Comparison of ENCODE assay signal across 26 cellular contexts in genomic region chr10:34834274-34834673, GRCh38. TPM values are rescaled to one million over a fixed set of nuclear protein-coding genes. Genes with fewer than 3 reads are reported as not detected.
"Had no signal": no experiment of that assay in that cellular context is flagged by ENCODE, and none has a peak within 500 bp of the region (broad histone marks: within the 10 kb centered on the region; RNA-seq: fewer than 3 reads in every experiment).

No MANE protein-coding gene starts in this region.

- H3K4me1 ChIP-seq: adrenal gland, SJCRH30 had no signal

- DNase-seq: activated CD4-positive, alpha-beta memory T cell treated with anti-CD3 and anti-CD28 coated beads, Interleukin-2, amount 10 ng/mL, durations not matched to agents 7 days and 5 days; activated CD4-positive, alpha-beta T cell treated with anti-CD3 and anti-CD28 coated beads, Interleukin-2, amount 10 ng/mL, durations not matched to agents 7 days and 5 days; activated CD4-positive, CD25-positive, alpha-beta regulatory T cell; activated naive CD4-positive, alpha-beta T cell treated with anti-CD3 and anti-CD28 coated beads, Interleukin-2, amount 50 U/mL, for 16 hours; activated naive CD8-positive, alpha-beta T cell treated with anti-CD3 and anti-CD28 coated beads, Interleukin-2, amount 10 ng/mL, durations not matched to agents 7 days and 5 days; activated T-cell treated with anti-CD3 and anti-CD28 coated beads, Interleukin-2, amount 50 U/mL, for 72 hours; anterior cingulate cortex; caudate nucleus; IMR-90; Kasumi-1; KBM-7; NCI-H1092 treated with DMSO at 0.1 percent for 48 hours; NCI-H1417 treated with DMSO at 0.1 percent for 48 hours; NCI-H187; NCI-H2081; NCI-H510A treated with DMSO at 0.1 percent for 48 hours; NCI-H748 treated with DMSO at 0.1 percent for 48 hours; Right ventricle myocardium superior; RPMI8226; SJCRH30; SK-N-SH; T-helper 1 cell had no signal

- H3K36me3 ChIP-seq: adrenal gland, SJCRH30 had no signal

- H3K9me3 ChIP-seq: adrenal gland, SJCRH30, SK-N-SH had no signal

- H3K27ac ChIP-seq: adrenal gland, SJCRH30, VCaP had no signal

- H3K4me2 ChIP-seq: SK-N-SH had no signal

- H3K4me3 ChIP-seq: adrenal gland, SJCRH30 had no signal

- H3K27me3 ChIP-seq: adrenal gland, SJCRH30 had no signal

- ATAC-seq: activated T-cell treated with anti-CD3 and anti-CD28 coated beads, Interleukin-2, amount 50 U/mL, for 72 hours; Panc1 had no signal

- H3K9ac ChIP-seq: SK-N-SH had no signal

RNA-seq across cellular contexts. Expression of gene PARD3, which starts 19.2 kb away (rescaled TPM):
- total RNA-seq: OCI-LY7 had no signal
